16 cellular contexts compared by ENCODE assay signal in the genomic region with DNA sequence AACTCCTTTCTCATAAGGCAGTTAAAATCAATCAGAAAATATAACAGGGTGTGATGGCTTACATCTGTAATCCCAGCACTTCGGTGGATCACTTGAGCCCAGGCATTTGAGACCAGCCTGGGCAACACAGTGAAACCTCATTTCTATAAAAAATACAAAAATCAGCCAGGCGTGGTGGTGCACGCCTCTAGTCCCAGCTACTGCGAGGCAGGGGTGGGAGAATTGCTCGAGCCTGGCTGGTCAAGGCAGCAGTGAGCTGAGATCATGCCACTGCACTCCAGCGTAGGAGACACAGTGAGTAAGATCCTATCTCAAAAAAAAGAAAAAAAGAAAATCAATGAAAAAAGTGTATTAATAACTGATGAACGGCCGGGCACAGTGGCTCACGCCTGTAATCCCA.
DNase-seq lines count a peak whose midpoint lies in the region; ATAC-seq and TF ChIP-seq lines count a peak whose summit lies in the region.
"Had no signal": no experiment of that assay in that cellular context is flagged by ENCODE, and none has a peak within 500 bp of the region (broad histone marks: within the 10 kb centered on the region; RNA-seq: fewer than 3 reads in every experiment).

No MANE protein-coding gene starts in this region.

- no peaks in the 10 kb centered on the region for H4K20me1 ChIP-seq in BLaER1

- H3K4me3 Mint-ChIP-seq in T-helper 17 cell = no peak overlapping the region
- H3K4me3 Mint-ChIP-seq: CD8-positive, alpha-beta T cell had no signal

- intact Hi-C loops in left colon (cut with DNase I, micrococcal nuclease) = no loop called here
- intact Hi-C loops in lower lobe of right lung (cut with DNase I) = no loop called here

- peaks cover 9% of the 10 kb centered on the region for H3K36me3 Mint-ChIP-seq in T-helper 17 cell (ENCODE audit: low read depth)
- H3K36me3 Mint-ChIP-seq: CD8-positive, alpha-beta T cell had no signal

- TF ChIP-seq CTCF in lower lobe of right lung (IDR thresholded peaks at IDR 0.05) = no peak

- no peaks in the 10 kb centered on the region for H3K36me3 ChIP-seq in BLaER1
- no peaks in the 10 kb centered on the region for H3K36me3 ChIP-seq in lower lobe of right lung
- H3K36me3 ChIP-seq: HAP-1 had no signal

- no peak overlapping the region for H3K9ac ChIP-seq in BLaER1
- H3K9ac ChIP-seq: GM23248 had no signal

- H3K27ac ChIP-seq in BLaER1 = no peak overlapping the region
- no peak overlapping the region for H3K27ac ChIP-seq in lower lobe of right lung
- H3K27ac ChIP-seq: 22Rv1, A549, GM23248 had no signal

- H3K4me2 ChIP-seq in BLaER1 = peak overlapping the region; percentile 57
- H3K4me2 ChIP-seq: A549 had no signal

- peak overlapping the region; percentile 3 for H3K27ac Mint-ChIP-seq in T-helper 17 cell
- H3K27ac Mint-ChIP-seq: CD8-positive, alpha-beta T cell had no signal

- no peaks in the 10 kb centered on the region for H3K27me3 ChIP-seq in BLaER1
- no peaks in the 10 kb centered on the region for H3K27me3 ChIP-seq in lower lobe of right lung (ENCODE audit: low read depth)

- no peak for ATAC-seq in T-helper 17 cell
- ATAC-seq in left colon = no peak
- no peak for ATAC-seq in GM21515 (IDR thresholded peaks at IDR 0.05; ENCODE audit: unreplicated experiment)
- no peak for ATAC-seq in lower lobe of right lung
- ATAC-seq in HG02642 (IDR thresholded peaks at IDR 0.05; ENCODE audit: poor library complexity, unreplicated experiment) = no peak
- ATAC-seq: A549; CD8-positive, alpha-beta T cell had no signal

- H3K27me3 Mint-ChIP-seq in T-helper 17 cell = no peaks in the 10 kb centered on the region

- H3K4me1 Mint-ChIP-seq in T-helper 17 cell = peaks cover 15% of the 10 kb centered on the region

- H3K9me3 ChIP-seq in BLaER1 = no peaks in the 10 kb centered on the region
- no peaks in the 10 kb centered on the region for H3K9me3 ChIP-seq in T-helper 17 cell (ENCODE audit: control insufficient read depth, low read length, poor library complexity, severe bottlenecking)
- H3K9me3 ChIP-seq in lower lobe of right lung = no peaks in the 10 kb centered on the region
- H3K9me3 ChIP-seq: A549, HAP-1 had no signal

- no peak for DNase-seq in T-helper 17 cell
- peak; percentile 38 for DNase-seq in islet precursor cell
- DNase-seq in left kidney (ENCODE audit: low read depth, low spot score) = peak; percentile 65
- DNase-seq in left colon = no peak
- DNase-seq in lower lobe of right lung = no peak
- DNase-seq: AML-193; CD8-positive, alpha-beta T cell; GDM1; GM23248; KG1 had no signal

- peaks cover 15% of the 10 kb centered on the region for H3K4me1 ChIP-seq in BLaER1
- peaks cover 5% of the 10 kb centered on the region for H3K4me1 ChIP-seq in lower lobe of right lung
- H3K4me1 ChIP-seq: A549, HAP-1 had no signal

- H3K4me3 ChIP-seq in BLaER1 (no peak overlapping the region), lower lobe of right lung (no peak overlapping the region)
- H3K4me3 ChIP-seq: A549, GM23248, HAP-1 had no signal

Comparison
In these comparisons a context has a peak if more than half of its experiments do, and no peak if none do; other contexts are left out.
1. DNase-seq: peak in islet precursor cell (single experiment) and left kidney (single experiment); none in T-helper 17 cell (0 of 3), left colon (0 of 2) and lower lobe of right lung (single experiment).